Comparison of ENCODE assay signal across 9 cellular contexts in the genomic region with DNA sequence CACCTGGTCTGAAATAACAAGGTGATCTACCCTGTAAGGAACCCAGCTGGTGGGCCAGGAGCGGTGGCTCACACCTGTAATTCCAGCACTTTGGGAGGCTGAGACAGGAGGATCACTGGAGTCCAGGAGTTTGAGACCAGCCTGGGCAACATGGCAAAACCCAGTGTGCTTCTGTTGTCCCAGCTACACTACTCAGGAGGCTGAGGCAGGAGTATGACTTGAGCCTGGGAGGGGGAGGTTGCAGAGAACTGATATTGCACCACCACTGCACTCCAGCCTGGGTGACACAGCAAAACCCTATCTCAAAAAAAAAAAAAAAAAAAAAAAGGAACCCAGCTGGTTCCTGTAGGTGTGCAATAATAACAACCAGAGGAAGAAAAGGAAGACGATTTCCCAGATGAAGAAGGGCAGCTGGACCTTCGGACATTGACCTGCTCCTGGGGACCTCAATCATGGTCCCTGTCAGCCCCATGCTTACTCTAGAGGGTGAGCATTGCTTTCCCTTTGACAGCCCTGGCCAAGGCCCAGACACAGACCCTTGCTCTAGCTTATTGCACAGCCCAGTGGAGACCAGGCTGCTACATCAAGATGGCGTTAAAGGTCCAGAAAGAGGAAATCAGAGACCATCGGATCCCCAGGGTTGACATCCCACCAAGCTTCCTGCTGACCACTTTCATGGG. TPM values are rescaled to one million over a fixed set of nuclear protein-coding genes. Genes with fewer than 3 reads are reported as not detected.
DNase-seq lines count a peak whose midpoint lies in the region; ATAC-seq and TF ChIP-seq lines count a peak whose summit lies in the region.
"Had no signal": no experiment of that assay in that cellular context is flagged by ENCODE, and none has a peak within 500 bp of the region (broad histone marks: within the 10 kb centered on the region; RNA-seq: fewer than 3 reads in every experiment).

No MANE protein-coding gene starts in this region.

- H3K27me3 ChIP-seq in ascending aorta (no peaks in the 10 kb centered on the region), upper lobe of right lung (no peaks in the 10 kb centered on the region), thyroid gland (no peaks in the 10 kb centered on the region)

- no peak for TF ChIP-seq CTCF in ascending aorta (IDR thresholded peaks at IDR 0.05)
- no peak for TF ChIP-seq CTCF in upper lobe of right lung (IDR thresholded peaks at IDR 0.05)
- no peak for TF ChIP-seq CTCF in thyroid gland (IDR thresholded peaks at IDR 0.05)

- WGBS in thyroid gland, 2 donors = 82 to 83% methylated on average over 5 of the region's 5 CpGs

- no peak for TF ChIP-seq POLR2A in thyroid gland (IDR thresholded peaks at IDR 0.05)

- H3K27ac ChIP-seq in ascending aorta = peak overlapping the region; percentile 15 to 43
- peak overlapping the region; percentile 100 for H3K27ac ChIP-seq in upper lobe of right lung
- no peak overlapping the region for H3K27ac ChIP-seq in thyroid gland
- H3K27ac ChIP-seq: BLaER1 had no signal

- intact Hi-C loops in left cardiac atrium (cut with DNase I) = no loop called here
- intact Hi-C loops in Right ventricle myocardium inferior (cut with DNase I) = no loop called here
- intact Hi-C loops in ascending aorta (cut with DNase I) = no loop called here
- intact Hi-C loops in left colon (cut with DNase I, micrococcal nuclease) = no loop called here
- intact Hi-C loops in upper lobe of right lung (cut with DNase I) = no loop called here
- intact Hi-C loops in thyroid gland (cut with DNase I) = no loop called here

- peaks cover 24 to 32% of the 10 kb centered on the region in 2 donors for H3K36me3 ChIP-seq in ascending aorta
- H3K36me3 ChIP-seq in upper lobe of right lung = peaks cover 21% of the 10 kb centered on the region
- H3K36me3 ChIP-seq in thyroid gland = peaks cover 11 to 32% of the 10 kb centered on the region in 2 donors

- ATAC-seq in left cardiac atrium (peak in 1 of 2 donors; percentile 16), Right ventricle myocardium inferior (no peak), left colon (peak; percentile 22), upper lobe of right lung (peak; percentile 48), GM18867 (IDR thresholded peaks at IDR 0.05; ENCODE audit: unreplicated experiment) (no peak)

- H3K4me1 ChIP-seq in ascending aorta (peaks cover 7 to 8% of the 10 kb centered on the region in 2 donors), upper lobe of right lung (peaks cover 19% of the 10 kb centered on the region), thyroid gland (peaks cover 16 to 27% of the 10 kb centered on the region in 2 donors)

- peak; percentile 47 for DNase-seq in left cardiac atrium
- DNase-seq in Right ventricle myocardium inferior (ENCODE audit: missing footprints) = no peak
- DNase-seq in ascending aorta (ENCODE audit: low spot score in 2 of 2) = peak in 1 of 2 donors; percentile 91
- DNase-seq in left colon = peak; percentile 34 to 51
- peak; percentile 56 for DNase-seq in upper lobe of right lung
- DNase-seq in thyroid gland = no peak
- DNase-seq in activated CD4-positive, alpha-beta T cell treated with anti-CD3 and anti-CD28 coated beads, Interleukin-2, amount 50 U/mL, for 48 hours = no peak

- H3K4me3 ChIP-seq in ascending aorta (no peak overlapping the region), upper lobe of right lung (no peak overlapping the region), thyroid gland (replicated peaks in 1 of 3) (no peak overlapping the region)
- H3K4me3 ChIP-seq: BLaER1 had no signal

- H3K9me3 ChIP-seq in ascending aorta (no peaks in the 10 kb centered on the region), upper lobe of right lung (no peaks in the 10 kb centered on the region), thyroid gland (no peaks in the 10 kb centered on the region)
- H3K9me3 ChIP-seq: BLaER1 had no signal

RNA-seq across cellular contexts. Expression of a gene that starts 5.4 kb away (rescaled TPM):
- total RNA-seq in left cardiac atrium (100 to 1,000 TPM in 1 of 2 donors, 10 to 100 TPM in 1; 69.4 to 160 TPM), Right ventricle myocardium inferior (9.5 TPM), ascending aorta (4,268 TPM), left colon (100 to 1,000 TPM; 220 to 877 TPM), upper lobe of right lung (204 TPM), thyroid gland (100 to 1,000 TPM in 2 of 4 donors, 10 to 100 TPM in 2; 32.1 to 239 (median 121) TPM)

Comparison
In these comparisons a context has a peak if more than half of its experiments do, and no peak if none do; other contexts are left out.
1. DNase-seq: peak in left cardiac atrium (single experiment), left colon (2 of 2) and upper lobe of right lung (single experiment); none in Right ventricle myocardium inferior (single experiment), thyroid gland (0 of 2) and activated CD4-positive, alpha-beta T cell treated with anti-CD3 and anti-CD28 coated beads, Interleukin-2, amount 50 U/mL, for 48 hours (0 of 2).
2. ATAC-seq: peak in left colon (single experiment) and upper lobe of right lung (single experiment); none in Right ventricle myocardium inferior (single experiment) and GM18867 (single experiment).
3. H3K27ac ChIP-seq: peak in ascending aorta (2 of 2) and upper lobe of right lung (single experiment); none in thyroid gland (0 of 3).